Comparison of ENCODE assay signal across 8 cellular contexts in the genomic region with DNA sequence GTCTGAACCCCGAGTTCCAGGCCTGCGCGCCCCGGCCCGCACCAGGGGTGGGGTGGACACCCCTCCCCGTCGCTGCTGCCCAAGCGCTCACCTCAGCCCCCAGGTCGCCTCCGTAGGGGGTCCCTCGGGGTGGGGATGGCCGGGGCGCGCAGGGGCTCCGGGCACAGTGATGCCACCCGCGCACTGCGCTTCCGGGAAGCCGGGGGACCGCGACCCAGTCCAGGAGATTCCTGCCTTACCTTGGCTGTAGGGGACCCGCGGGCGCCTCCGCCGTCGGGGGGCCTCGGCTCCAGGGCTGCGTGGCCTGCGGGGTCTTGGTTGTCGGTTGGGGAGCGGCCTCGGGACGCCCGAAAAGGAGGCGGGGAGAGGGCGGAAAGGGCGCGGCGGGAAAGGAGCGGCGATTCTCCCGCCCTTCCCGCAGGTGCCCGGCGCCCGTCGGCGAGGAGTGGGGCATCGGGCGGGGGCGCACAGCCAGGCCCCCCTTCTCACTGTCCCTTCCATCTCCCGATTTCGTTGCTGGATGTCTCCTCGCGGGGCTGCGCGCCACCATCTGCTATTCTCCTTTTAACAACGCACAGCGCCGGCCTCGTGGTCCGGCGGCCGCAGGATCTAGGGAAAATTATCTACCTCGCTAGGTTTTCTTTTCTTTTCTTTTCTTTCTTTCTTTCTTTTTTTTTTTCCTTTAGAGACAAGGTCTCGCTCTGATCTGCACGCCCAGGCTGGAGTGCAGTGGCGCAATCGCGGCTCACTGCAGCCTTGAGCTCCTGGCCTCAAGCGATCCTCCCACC. TPM values are rescaled to one million over a fixed set of nuclear protein-coding genes. Genes with fewer than 3 reads are reported as not detected.
DNase-seq lines count a peak whose midpoint lies in the region; ATAC-seq and TF ChIP-seq lines count a peak whose summit lies in the region.

A gene (minus strand): TSS at position 355 of the 788 bp plus-strand sequence. CDS start 3,323 bp downstream, outside the sequence.

- TF ChIP-seq EP300 in suprapubic skin (IDR thresholded peaks at IDR 0.05) = no peak

- 10% methylated on average over 31 of the region's 73 CpGs for WGBS in suprapubic skin

- no peak for TF ChIP-seq POLR2A in suprapubic skin (IDR thresholded peaks at IDR 0.05)

- H3K4me3 ChIP-seq in LNCaP clone FGC (ENCODE audit: low read depth, low read length) (peak within 1 kb of the TSS; percentile 90), WI38 (ENCODE audit: low read depth, low read length) (peak within 1 kb of the TSS; percentile 88), epithelial cell of esophagus (ENCODE audit: low read length) (peak within 1 kb of the TSS; percentile 89), mucosa of descending colon (peak within 1 kb of the TSS; percentile 91), suprapubic skin (peak within 1 kb of the TSS; percentile 87)

- H3K4me1 ChIP-seq in mucosa of descending colon (ENCODE audit: low read depth) (peaks cover 26% of the 10 kb centered on the region), suprapubic skin (peaks cover 41% of the 10 kb centered on the region)

- DNase-seq in D341Med (ENCODE audit: low spot score) (peak; percentile 78), LNCaP clone FGC (ENCODE audit: low read depth) (no peak), epithelial cell of esophagus (ENCODE audit: low read depth) (peak; percentile 22), mucosa of descending colon (peak in 2 of 3 donors; percentile 62 to 78), suprapubic skin (ENCODE audit: low spot score in 2 of 2) (no peak)

- peak within 1 kb of the TSS; percentile 93 for H3K27ac ChIP-seq in suprapubic skin

- H3K9me3 ChIP-seq in mucosa of descending colon (no peaks in the 10 kb centered on the region), suprapubic skin (no peaks in the 10 kb centered on the region)

- intact Hi-C loops in mucosa of descending colon (cut with DNase I, micrococcal nuclease) = no loop called here

- ATAC-seq in GM21529 (IDR thresholded peaks at IDR 0.05; ENCODE audit: unreplicated experiment) (peak; percentile 20), mucosa of descending colon (peak; percentile 42), HG02973 (IDR thresholded peaks at IDR 0.05; ENCODE audit: unreplicated experiment) (no peak)

- no peak for TF ChIP-seq CTCF in LNCaP clone FGC (IDR thresholded peaks at IDR 0.05; ENCODE audit: control insufficient read depth, extremely low read depth, insufficient read depth)
- TF ChIP-seq CTCF in WI38 (IDR thresholded peaks at IDR 0.05; ENCODE audit: low read depth, low read length) = no peak
- no peak for TF ChIP-seq CTCF in epithelial cell of esophagus (IDR thresholded peaks at IDR 0.05; ENCODE audit: insufficient read depth, low read depth, low read length, missing control alignments)
- no peak for TF ChIP-seq CTCF in mucosa of descending colon (IDR thresholded peaks at IDR 0.05)
- no peak for TF ChIP-seq CTCF in suprapubic skin (IDR thresholded peaks at IDR 0.05)

- H3K36me3 ChIP-seq in mucosa of descending colon (ENCODE audit: low read depth) = no peaks in the 10 kb centered on the region
- peaks cover 17% of the 10 kb centered on the region for H3K36me3 ChIP-seq in suprapubic skin

- H3K27me3 ChIP-seq in suprapubic skin = no peaks in the 10 kb centered on the region

RNA-seq across cellular contexts. Expression of the gene that starts here (rescaled TPM):
- total RNA-seq in mucosa of descending colon (10 to 100 TPM; 57.5 to 75.7 (median 61.0) TPM), suprapubic skin (10 to 100 TPM; 44.3 to 75.8 (median 69.9) TPM)

Comparison
In these comparisons a context has a peak if more than half of its experiments do, and no peak if none do; other contexts are left out.
1. DNase-seq: peak in D341Med (single experiment), epithelial cell of esophagus (single experiment) and mucosa of descending colon (2 of 3); none in LNCaP clone FGC (single experiment) and suprapubic skin (0 of 2).
2. Peak in every context shown above with its lines, with median percentiles within 50 percentile points of each other: H3K4me3 ChIP-seq.